Comparison of ENCODE assay signal across 24 cellular contexts in the genomic region with DNA sequence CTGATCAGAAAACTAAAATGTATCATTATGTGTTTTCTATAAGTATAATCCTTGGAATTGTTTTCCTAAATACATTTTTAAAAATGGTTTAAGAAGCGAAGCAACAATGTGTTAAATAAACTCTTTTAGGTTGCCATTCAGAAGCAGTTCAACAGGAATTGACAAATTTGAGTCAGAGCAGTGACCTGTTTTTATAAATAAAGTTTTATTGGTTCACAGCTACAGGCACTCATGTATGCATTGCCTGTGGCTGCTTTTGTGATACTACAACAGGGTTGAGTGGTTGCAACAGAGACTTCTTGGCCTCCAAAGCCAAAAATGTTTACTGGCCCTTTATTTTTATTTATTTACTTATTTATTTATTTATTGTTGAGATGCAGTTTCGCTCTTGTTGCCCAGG.
"Had no signal": no experiment of that assay in that cellular context is flagged by ENCODE, and none has a peak within 500 bp of the region (broad histone marks: within the 10 kb centered on the region; RNA-seq: fewer than 3 reads in every experiment).

No MANE protein-coding gene starts in this region.

- ATAC-seq: mucosa of descending colon; naive thymus-derived CD4-positive, alpha-beta T cell; natural killer cell treated with Interleukin-12 subunit alpha and Interleukin-12 subunit beta and Interleukin-15 and Interleukin-18, amount 100 ng/mL, for 72 hours; right lobe of liver; stimulated activated memory B cell treated with anti-CD40 and anti-IgM and Interleukin-4, amounts not matched to agents 10 μg/mL and 1 μg/mL and 100 μg/mL, for 72 hours; stimulated activated naive CD8-positive, alpha-beta T cell treated with anti-CD3 and anti-CD28 coated beads, Interleukin-15, amount 100 ng/mL, for 72 hours had no signal

- H3K27ac ChIP-seq: left ventricle myocardium inferior, ovary, right atrium auricular region, right lobe of liver, testis, thyroid gland, transverse colon, upper lobe of left lung, vagina had no signal

- H3K4me2 ChIP-seq: smooth muscle cell had no signal

- H3K36me3 ChIP-seq: left ventricle myocardium inferior, ovary, right atrium auricular region, right lobe of liver, thyroid gland, transverse colon, upper lobe of left lung, vagina had no signal

- H3K27me3 ChIP-seq: ovary, right atrium auricular region, right lobe of liver, testis, thyroid gland, transverse colon, upper lobe of left lung, vagina had no signal

- H3K4me1 ChIP-seq: left ventricle myocardium inferior, right atrium auricular region, right lobe of liver, testis, thyroid gland, transverse colon, upper lobe of left lung, vagina had no signal

- H3K4me3 ChIP-seq: left ventricle myocardium inferior, lung, mucosa of descending colon, ovary, right atrium auricular region, right lobe of liver, smooth muscle cell, testis, thyroid gland, transverse colon, upper lobe of left lung, vagina had no signal

- DNase-seq: hypothalamus; immature natural killer cell; left ventricle myocardium inferior; midbrain; mucosa of descending colon; naive thymus-derived CD4-positive, alpha-beta T cell; ovary; right lobe of liver; stimulated activated CD4-positive, alpha-beta T cell treated with anti-CD3 and anti-CD28 coated beads, Interleukin-1b, Interleukin-23, amount 100 ng/mL, for 48 hours; stimulated activated CD4-positive, alpha-beta T cell treated with anti-CD3 and anti-CD28 coated beads, Interleukin-2, amount 100 ng/mL, for 48 hours; stimulated activated CD4-positive, alpha-beta T cell treated with anti-CD3 and anti-CD28 coated beads, Interleukin-4, amount 100 ng/mL, for 4 hours; stimulated activated CD8-positive, alpha-beta memory T cell treated with anti-CD3 and anti-CD28 coated beads, Interleukin-4, amount 100 ng/mL, for 48 hours; stimulated activated naive CD4-positive, alpha-beta T cell treated with Interleukin-2 at 50 U/mL for 16 hours; stimulated activated naive CD8-positive, alpha-beta T cell treated with anti-CD3 and anti-CD28 coated beads, Interleukin-15, amount 100 ng/mL, for 72 hours; testis; thyroid gland; transverse colon; upper lobe of left lung had no signal

- H3K9me3 ChIP-seq: left ventricle myocardium inferior, mucosa of descending colon, ovary, right atrium auricular region, right lobe of liver, testis, thyroid gland, transverse colon, upper lobe of left lung, vagina had no signal
